In genomic region chr1:77060000-77060399, GRCh38 we compare ENCODE assay signal across 2 cellular contexts.
TF ChIP-seq lines count a peak whose summit lies in the region.

No MANE protein-coding gene starts in this region.

TF ChIP-seq in GM23338, 12 proteins besides CTCF, POLR2A, EP300 and RAD21 (continued from another document):
- TF ChIP-seq ZNF462 (CRISPR knock-in tag; IDR thresholded peaks at IDR 0.05), result peak; percentile 63
- no peak for TF ChIP-seq ZNF331 (CRISPR knock-in tag; IDR thresholded peaks at IDR 0.05; ENCODE audit: low read depth)
- TF ChIP-seq CREB1 (CRISPR knock-in tag; IDR thresholded peaks at IDR 0.05; ENCODE audit: low read depth), result no peak
- no peak for TF ChIP-seq EZH2 (IDR thresholded peaks at IDR 0.05; ENCODE audit: low read depth, unreplicated experiment)
- TF ChIP-seq ZNF114 (CRISPR knock-in tag; IDR thresholded peaks at IDR 0.05), result no peak
- peak; percentile 68 for TF ChIP-seq NANOG (IDR thresholded peaks at IDR 0.05; ENCODE audit: borderline replicate concordance)
- no peak for TF ChIP-seq STAT1 (IDR thresholded peaks at IDR 0.05; ENCODE audit: unreplicated experiment)
- no peak for TF ChIP-seq REST (IDR thresholded peaks at IDR 0.05; ENCODE audit: unreplicated experiment)

TF ChIP-seq in K562, 482 proteins besides CTCF, POLR2A, EP300 and RAD21 (continued from another document):
- no peak for TF ChIP-seq KLF16 (IDR thresholded peaks at IDR 0.05)
- no peak for TF ChIP-seq IFI16 (CRISPR knock-in tag; IDR thresholded peaks at IDR 0.05)
